Comparison of ENCODE assay signal across 12 cellular contexts in the genomic region with DNA sequence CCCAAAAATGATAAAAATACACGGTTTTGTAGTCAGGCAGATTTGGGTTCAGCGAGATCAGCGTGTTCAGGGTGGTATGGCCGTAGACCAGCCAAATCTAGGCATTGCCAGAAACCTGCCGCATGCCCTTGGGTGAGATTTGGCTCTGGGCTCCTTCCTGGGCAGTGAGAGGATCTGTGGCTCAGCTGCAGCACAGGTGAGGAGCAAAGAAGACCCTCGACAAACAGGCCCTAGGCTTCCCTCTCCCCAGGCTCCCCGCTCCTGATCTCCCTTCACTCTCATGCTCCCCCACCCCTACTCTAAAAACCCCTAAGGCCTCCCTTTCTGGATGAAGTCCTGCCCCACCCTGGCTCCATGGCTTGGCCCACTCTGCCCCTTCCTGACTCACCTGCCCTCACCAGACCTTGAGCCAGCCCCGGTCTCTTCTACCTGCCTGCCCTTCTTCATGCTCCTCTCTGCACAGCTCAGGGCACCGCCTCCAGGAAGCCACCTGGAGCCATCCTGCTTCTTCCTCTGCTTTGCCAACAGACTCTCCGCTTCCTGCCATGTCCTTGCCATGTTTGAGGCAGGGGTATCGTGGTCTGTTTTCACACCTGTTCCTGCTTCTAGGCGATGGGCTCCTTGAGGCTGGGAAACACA.
DNase-seq lines count a peak whose midpoint lies in the region; ATAC-seq and TF ChIP-seq lines count a peak whose summit lies in the region.
"Had no signal": no experiment of that assay in that cellular context is flagged by ENCODE, and none has a peak within 500 bp of the region (broad histone marks: within the 10 kb centered on the region; RNA-seq: fewer than 3 reads in every experiment).

No MANE protein-coding gene starts in this region.

- TF ChIP-seq CTCF in OCI-LY7 (conservative IDR thresholded peaks at IDR 0.05; ENCODE audit: low read length) (no peak), endothelial cell (IDR thresholded peaks at IDR 0.05; ENCODE audit: unreplicated experiment) (no peak), sigmoid colon (IDR thresholded peaks at IDR 0.05) (no peak)
- no peak for TF ChIP-seq CTCF in CD4-positive, alpha-beta T cell (IDR thresholded peaks at IDR 0.05)

- H3K27me3 Mint-ChIP-seq in endothelial cell (ENCODE audit: unreplicated experiment): peaks cover 2% of the 10 kb centered on the region
- peaks cover 9% of the 10 kb centered on the region for H3K27me3 Mint-ChIP-seq in CD4-positive, alpha-beta T cell

- no peak overlapping the region for H3K4me3 Mint-ChIP-seq in endothelial cell (ENCODE audit: unreplicated experiment)
- no peak overlapping the region for H3K4me3 Mint-ChIP-seq in CD4-positive, alpha-beta T cell
- H3K4me3 Mint-ChIP-seq: CD8-positive, alpha-beta T cell had no signal

- intact Hi-C loops in OCI-LY7 (cut with micrococcal nuclease; ENCODE audit: unreplicated experiment) (no loop called here), sigmoid colon (cut with DNase I) (no loop called here)
- intact Hi-C loops in CD4-positive, alpha-beta T cell (cut with DNase I, micrococcal nuclease): no loop called here

- no peak overlapping the region for H2AFZ ChIP-seq in OCI-LY7 (ENCODE audit: low read length)

- no peaks in the 10 kb centered on the region for H3K27me3 ChIP-seq in sigmoid colon
- peaks cover 7% of the 10 kb centered on the region for H3K27me3 ChIP-seq in CD4-positive, alpha-beta T cell (ENCODE audit: control insufficient read depth, insufficient read depth, low read length)

- 80% methylated on average over 12 of the region's 12 CpGs for WGBS in sigmoid colon, 2 donors

- TF ChIP-seq EP300 in sigmoid colon (IDR thresholded peaks at IDR 0.05): no peak

- BruUV-seq in OCI-LY7 (replicated peaks; lab: Mats Ljungman, UMichigan): no TSS peak

- no peaks in the 10 kb centered on the region for H3K79me2 ChIP-seq in OCI-LY7 (ENCODE audit: insufficient read depth, low read depth, low read length)

- peaks cover 8% of the 10 kb centered on the region; the same call in 1 of the 2 replicates for H3K9me3 ChIP-seq in OCI-LY7 (ENCODE audit: low read length)
- no peaks in the 10 kb centered on the region for H3K9me3 ChIP-seq in sigmoid colon
- no peaks in the 10 kb centered on the region for H3K9me3 ChIP-seq in CD4-positive, alpha-beta T cell (ENCODE audit: control insufficient read depth, low read length)

- peak overlapping the region; percentile 70 for H3K4me2 ChIP-seq in OCI-LY7 (ENCODE audit: low read length)

- peak; percentile 43 for DNase-seq in activated effector memory CD4-positive, alpha-beta T cell treated with anti-CD3 and anti-CD28 coated beads, Interleukin-2, amount 50 U/mL, for 16 hours
- no peak for DNase-seq in activated effector memory CD4-positive, alpha-beta T cell treated with Interleukin-2 at 50 U/mL for 16 hours
- no peak for DNase-seq in OCI-LY7 (ENCODE audit: low spot score)
- no peak for DNase-seq in endothelial cell (ENCODE audit: low spot score)
- peak; percentile 50 for DNase-seq in sigmoid colon
- DNase-seq in DMS53 (lab: John Stamatoyannopoulos, UW): no peak
- DNase-seq in CD4-positive, alpha-beta T cell: no peak
- DNase-seq in dermis blood vessel endothelial cell: no peak
- DNase-seq: CD8-positive, alpha-beta T cell; Karpas-422; MM.1S had no signal

- POLR2A ChIA-PET in OCI-LY7 (lab: Charles Lee): no interaction called here
- POLR2A ChIA-PET in CD4-positive, alpha-beta T cell (lab: Charles Lee): no interaction called here

- ATAC-seq in CD4-positive, alpha-beta T cell (ENCODE audit: poor library complexity): no peak
- ATAC-seq: CD8-positive, alpha-beta T cell; HepG2 had no signal

- peaks cover 42% of the 10 kb centered on the region for H3K4me1 Mint-ChIP-seq in endothelial cell (ENCODE audit: unreplicated experiment)
- H3K4me1 Mint-ChIP-seq in CD4-positive, alpha-beta T cell (ENCODE audit: low read depth): no peaks in the 10 kb centered on the region

- peaks cover 34% of the 10 kb centered on the region for H3K4me1 ChIP-seq in OCI-LY7 (ENCODE audit: insufficient read depth, low read length, poor library complexity, severe bottlenecking)
- H3K4me1 ChIP-seq in sigmoid colon: no peaks in the 10 kb centered on the region

- no peaks in the 10 kb centered on the region for H3K9me2 ChIP-seq in OCI-LY7 (ENCODE audit: insufficient read depth, low read length)

- peak overlapping the region; percentile 96 for H3K27ac Mint-ChIP-seq in endothelial cell (ENCODE audit: unreplicated experiment)
- no peak overlapping the region for H3K27ac Mint-ChIP-seq in CD4-positive, alpha-beta T cell
- H3K27ac Mint-ChIP-seq: CD8-positive, alpha-beta T cell had no signal

- CTCF ChIA-PET in OCI-LY7 (lab: Charles Lee; ENCODE audit: unreplicated experiment): no interaction called here
- CTCF ChIA-PET in CD4-positive, alpha-beta T cell (lab: Charles Lee): no interaction called here

- TF ChIP-seq POLR2A in sigmoid colon (IDR thresholded peaks at IDR 0.05): no peak

- H3K4me3 ChIP-seq in OCI-LY7 (ENCODE audit: low read depth, low read length, poor library complexity, severe bottlenecking): no peak overlapping the region
- no peak overlapping the region for H3K4me3 ChIP-seq in sigmoid colon

- H3K27ac ChIP-seq in OCI-LY7 (ENCODE audit: low read depth, low read length, poor library complexity, severe bottlenecking) (peak overlapping the region; percentile 23), sigmoid colon (no peak overlapping the region)
- H3K27ac ChIP-seq in CD4-positive, alpha-beta T cell (ENCODE audit: low read depth, low read length): no peak overlapping the region

- H3K36me3 ChIP-seq in OCI-LY7 (ENCODE audit: insufficient read depth, low read length) (peaks cover 31% of the 10 kb centered on the region), sigmoid colon (no peaks in the 10 kb centered on the region)

- H3K9me3 Mint-ChIP-seq in endothelial cell (ENCODE audit: unreplicated experiment): no peaks in the 10 kb centered on the region
- peaks cover 5% of the 10 kb centered on the region for H3K9me3 Mint-ChIP-seq in CD4-positive, alpha-beta T cell
- H3K9me3 Mint-ChIP-seq: CD8-positive, alpha-beta T cell had no signal

- H3K36me3 Mint-ChIP-seq in endothelial cell (ENCODE audit: low read depth, unreplicated experiment): peaks cover 24% of the 10 kb centered on the region
- no peaks in the 10 kb centered on the region for H3K36me3 Mint-ChIP-seq in CD4-positive, alpha-beta T cell (ENCODE audit: low read depth)
- H3K36me3 Mint-ChIP-seq: CD8-positive, alpha-beta T cell had no signal

- no peaks in the 10 kb centered on the region for H4K20me1 ChIP-seq in OCI-LY7 (ENCODE audit: insufficient read depth, low read length)

Comparison
In these comparisons a context has a peak if more than half of its experiments do, and no peak if none do; other contexts are left out.
1. DNase-seq: peak in activated effector memory CD4-positive, alpha-beta T cell treated with anti-CD3 and anti-CD28 coated beads, Interleukin-2, amount 50 U/mL, for 16 hours (single experiment) and sigmoid colon (single experiment); none in activated effector memory CD4-positive, alpha-beta T cell treated with Interleukin-2 at 50 U/mL for 16 hours (single experiment), OCI-LY7 (single experiment), endothelial cell (single experiment), DMS53 (single experiment), CD4-positive, alpha-beta T cell (0 of 10) and dermis blood vessel endothelial cell (single experiment).